Comparison of ENCODE assay signal across 8 cellular contexts in the genomic region with DNA sequence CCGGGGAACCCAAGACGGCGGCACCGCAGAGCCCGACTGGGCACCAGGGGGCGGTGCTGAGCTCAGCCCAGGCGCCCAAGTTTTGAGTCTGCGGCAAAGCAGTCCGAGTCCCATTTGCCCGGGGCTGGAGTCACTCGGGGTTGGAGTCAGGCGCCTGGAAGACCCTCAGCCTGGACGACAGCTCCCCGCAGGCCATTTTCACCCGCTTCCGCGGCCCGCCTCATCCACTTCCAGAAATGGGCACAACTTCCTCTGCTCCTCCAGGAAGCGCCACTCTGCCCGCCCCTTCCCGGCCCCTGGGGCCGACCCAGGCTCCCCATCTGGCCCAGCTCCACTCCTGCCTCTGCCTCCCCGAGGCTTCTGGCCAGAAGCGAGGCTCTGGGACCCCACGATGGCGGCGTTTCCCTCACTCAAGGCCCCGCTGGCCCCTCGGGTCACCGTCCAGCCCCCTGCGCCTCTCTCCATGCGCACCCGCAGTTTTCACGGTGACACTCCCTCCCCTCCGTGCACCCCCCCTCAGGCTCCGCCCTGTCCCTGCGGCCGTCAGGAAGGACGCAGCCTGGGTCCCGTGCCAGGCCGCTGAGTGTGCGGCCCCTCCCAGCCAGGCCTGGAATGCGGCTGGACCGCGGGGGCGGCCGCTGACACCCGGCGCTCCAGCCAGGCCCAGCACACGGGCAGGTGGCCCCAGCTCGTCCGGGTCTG. TPM values are rescaled to one million over a fixed set of nuclear protein-coding genes. Genes with fewer than 3 reads are reported as not detected.
DNase-seq lines count a peak whose midpoint lies in the region; TF ChIP-seq lines count a peak whose summit lies in the region.

No MANE protein-coding gene starts in this region.

- no peaks in the 10 kb centered on the region for H3K4me1 ChIP-seq in endocrine pancreas (ENCODE audit: control insufficient read depth, insufficient read depth, low read length)

- H3K36me3 ChIP-seq in endocrine pancreas (ENCODE audit: control insufficient read depth, insufficient read depth, low read length) = no peaks in the 10 kb centered on the region

- H3K9me3 ChIP-seq in endocrine pancreas (ENCODE audit: control insufficient read depth, low read length) = no peaks in the 10 kb centered on the region

- TF ChIP-seq CTCF in 22Rv1 (IDR thresholded peaks at IDR 0.05) = peak; percentile 99

- peak; percentile 79 for TF ChIP-seq POLR2A in GM15510 (IDR thresholded peaks at IDR 0.05; ENCODE audit: borderline replicate concordance, extremely low read depth, insufficient read length)

- no peaks in the 10 kb centered on the region for H3K27me3 ChIP-seq in endocrine pancreas (ENCODE audit: control insufficient read depth, insufficient read depth, low read length)

- peak overlapping the region; percentile 87 for H3K27ac ChIP-seq in 22Rv1

- peak; percentile 93 for DNase-seq in HK-2 (ENCODE audit: unreplicated experiment)
- DNase-seq in NOMO-1 (lab: John Stamatoyannopoulos, UW; ENCODE audit: unreplicated experiment in 2 of 2) = peak; percentile 66 to 86
- DNase-seq in activated CD8-positive, alpha-beta memory T cell treated with anti-CD3 and anti-CD28 coated beads, Interleukin-2, amount 50 U/mL, for 4 hours = peak; percentile 73
- DNase-seq in mesenteric fat pad (ENCODE audit: low spot score) = peak; percentile 98
- DNase-seq in stimulated activated CD8-positive, alpha-beta memory T cell treated with anti-CD3 and anti-CD28 coated beads, Interleukin-12 subunit alpha, Interleukin-12 subunit beta, amount 100 ng/mL, for 4 hours (ENCODE audit: low read depth) = peak; percentile 49

- peak overlapping the region; percentile 37 for H3K4me3 ChIP-seq in endocrine pancreas (ENCODE audit: control insufficient read depth, insufficient read depth, low read length)

- H3K9ac ChIP-seq in endocrine pancreas (ENCODE audit: control insufficient read depth, insufficient read depth, low read length) = peak overlapping the region; percentile 85

RNA-seq across cellular contexts. Expression of gene SERTAD1, which starts 4.9 kb away (rescaled TPM):
- total RNA-seq in mesenteric fat pad = 20.2 TPM

RNA-seq across cellular contexts. Expression of gene PRX, which starts 7.7 kb away (rescaled TPM):
- total RNA-seq in mesenteric fat pad = 2.3 TPM

RNA-seq across cellular contexts. Expression of gene SERTAD3, which starts 23.2 kb away (rescaled TPM):
- 40.7 TPM for total RNA-seq in mesenteric fat pad

RNA-seq across cellular contexts. Expression of gene HIPK4, which starts 30.9 kb away (rescaled TPM):
- total RNA-seq in mesenteric fat pad = 0.29 TPM

RNA-seq across cellular contexts. Expression of gene BLVRB, which starts 44.6 kb away (rescaled TPM):
- 141 TPM for total RNA-seq in mesenteric fat pad

Comparison
In these comparisons a context has a peak if more than half of its experiments do, and no peak if none do; other contexts are left out.
1. Peak in every context shown above with its lines: DNase-seq, H3K4me3 ChIP-seq and H3K27ac ChIP-seq.